ENCODE assay signal across 25 cellular contexts in genomic region chr13:28380319-28380718, GRCh38.
"Had no signal": no experiment of that assay in that cellular context is flagged by ENCODE, and none has a peak within 500 bp of the region (broad histone marks: within the 10 kb centered on the region; RNA-seq: fewer than 3 reads in every experiment).

No MANE protein-coding gene starts in this region.

- H3K4me1 ChIP-seq: testis, transverse colon had no signal

- H3K27ac Mint-ChIP-seq: mesothelial cell of epicardium; naive thymus-derived CD4-positive, alpha-beta T cell; natural killer cell treated with Interleukin-12 subunit alpha and Interleukin-12 subunit beta and Interleukin-15 and Interleukin-18, amount 100 ng/mL, for 72 hours; progenitor cell of endocrine pancreas; stimulated activated memory B cell treated with anti-CD40 and anti-IgM and Interleukin-4, amounts not matched to agents 10 μg/mL and 1 μg/mL and 100 μg/mL, for 72 hours; stimulated activated naive CD8-positive, alpha-beta T cell treated with anti-CD3 and anti-CD28 coated beads, Interleukin-15, amount 100 ng/mL, for 72 hours had no signal

- DNase-seq: islet precursor cell; left ventricle myocardium inferior; mesendoderm; mucosa of descending colon; naive thymus-derived CD4-positive, alpha-beta T cell; ovary; spleen; stimulated activated CD4-positive, alpha-beta T cell treated with anti-CD3 and anti-CD28 coated beads, Interleukin-4, amount 100 ng/mL, for 24 hours; stimulated activated CD8-positive, alpha-beta memory T cell treated with anti-CD3 and anti-CD28 coated beads, Interleukin-4, amount 100 ng/mL, for 48 hours; stimulated activated naive CD4-positive, alpha-beta T cell treated with Interleukin-2 at 50 U/mL for 16 hours; stimulated activated naive CD8-positive, alpha-beta T cell treated with anti-CD3 and anti-CD28 coated beads, Interleukin-15, amount 100 ng/mL, for 72 hours; testis; thyroid gland; transverse colon; upper lobe of left lung had no signal

- H3K27me3 Mint-ChIP-seq: stimulated activated memory B cell treated with anti-CD40 and anti-IgM and Interleukin-4, amounts not matched to agents 10 μg/mL and 1 μg/mL and 100 μg/mL, for 72 hours; stimulated activated naive CD8-positive, alpha-beta T cell treated with anti-CD3 and anti-CD28 coated beads, Interleukin-15, amount 100 ng/mL, for 72 hours had no signal

- H3K4me3 Mint-ChIP-seq: mesothelial cell of epicardium; naive thymus-derived CD4-positive, alpha-beta T cell; natural killer cell treated with Interleukin-12 subunit alpha and Interleukin-12 subunit beta and Interleukin-15 and Interleukin-18, amount 100 ng/mL, for 72 hours; stimulated activated memory B cell treated with anti-CD40 and anti-IgM and Interleukin-4, amounts not matched to agents 10 μg/mL and 1 μg/mL and 100 μg/mL, for 72 hours; stimulated activated naive CD8-positive, alpha-beta T cell treated with anti-CD3 and anti-CD28 coated beads, Interleukin-15, amount 100 ng/mL, for 72 hours had no signal

- H3K4me1 Mint-ChIP-seq: stimulated activated naive CD8-positive, alpha-beta T cell treated with anti-CD3 and anti-CD28 coated beads, Interleukin-15, amount 100 ng/mL, for 72 hours had no signal

- H3K27me3 ChIP-seq: hepatocyte, ovary, right atrium auricular region, testis, thyroid gland, upper lobe of left lung, vagina had no signal

- H2AFZ ChIP-seq: hepatocyte had no signal

- H3K36me3 ChIP-seq: ovary, right atrium auricular region, spleen, thyroid gland, transverse colon, upper lobe of left lung, vagina had no signal

- H3K27ac ChIP-seq: hepatocyte, left ventricle myocardium inferior, ovary, right atrium auricular region, skin epidermis, testis, thyroid gland, transverse colon, upper lobe of left lung, vagina had no signal

- ATAC-seq: mucosa of descending colon; naive thymus-derived CD4-positive, alpha-beta T cell; natural killer cell treated with Interleukin-12 subunit alpha and Interleukin-12 subunit beta and Interleukin-15 and Interleukin-18, amount 100 ng/mL, for 72 hours; sciatic nerve; stimulated activated memory B cell treated with anti-CD40 and anti-IgM and Interleukin-4, amounts not matched to agents 10 μg/mL and 1 μg/mL and 100 μg/mL, for 72 hours; stimulated activated naive CD8-positive, alpha-beta T cell treated with anti-CD3 and anti-CD28 coated beads, Interleukin-15, amount 100 ng/mL, for 72 hours had no signal

- H3K9me3 Mint-ChIP-seq: mesothelial cell of epicardium; naive thymus-derived CD4-positive, alpha-beta T cell; natural killer cell treated with Interleukin-12 subunit alpha and Interleukin-12 subunit beta and Interleukin-15 and Interleukin-18, amount 100 ng/mL, for 72 hours; stimulated activated memory B cell treated with anti-CD40 and anti-IgM and Interleukin-4, amounts not matched to agents 10 μg/mL and 1 μg/mL and 100 μg/mL, for 72 hours; stimulated activated naive CD8-positive, alpha-beta T cell treated with anti-CD3 and anti-CD28 coated beads, Interleukin-15, amount 100 ng/mL, for 72 hours had no signal

- H3K4me2 ChIP-seq: hepatocyte had no signal

- H3K9me3 ChIP-seq: left ventricle myocardium inferior, mucosa of descending colon, ovary, right atrium auricular region, spleen, testis, thyroid gland, transverse colon, upper lobe of left lung, vagina had no signal

- H3K79me2 ChIP-seq: hepatocyte had no signal

- H3K36me3 Mint-ChIP-seq: mesothelial cell of epicardium; natural killer cell treated with Interleukin-12 subunit alpha and Interleukin-12 subunit beta and Interleukin-15 and Interleukin-18, amount 100 ng/mL, for 72 hours had no signal

- H3K4me3 ChIP-seq: hepatocyte, left ventricle myocardium inferior, lung, mucosa of descending colon, ovary, right atrium auricular region, skin epidermis, spleen, testis, thyroid gland, transverse colon, upper lobe of left lung, vagina had no signal
